8 cellular contexts compared by ENCODE assay signal in genomic region chr15:74322558-74323180, GRCh38. TPM values are rescaled to one million over a fixed set of nuclear protein-coding genes. Genes with fewer than 3 reads are reported as not detected.
DNase-seq lines count a peak whose midpoint lies in the region; ATAC-seq and TF ChIP-seq lines count a peak whose summit lies in the region.

No MANE protein-coding gene starts in this region.

- no peaks in the 10 kb centered on the region for H3K36me3 ChIP-seq in cardiac muscle cell

- POLR2A ChIA-PET in activated naive CD8-positive, alpha-beta T cell treated with anti-CD3 and anti-CD28 coated beads, Interleukin-2, amount 10 ng/mL, durations not matched to agents 7 days and 5 days (lab: Charles Lee), result interaction anchor here (0.6 to 1.2 kb wide), 4 partner anchors 11 to 268 kb away, joined by 3 to 4 read pairs (median 4); no protein-coding TSS in a partner anchor

- peak; percentile 78 for ATAC-seq in activated naive CD8-positive, alpha-beta T cell treated with anti-CD3 and anti-CD28 coated beads, Interleukin-2, amount 10 ng/mL, durations not matched to agents 7 days and 5 days (ENCODE audit: low read depth)
- ATAC-seq in GM21528 (IDR thresholded peaks at IDR 0.05; ENCODE audit: low FRiP score, unreplicated experiment) (no peak), GM18868 (IDR thresholded peaks at IDR 0.05; ENCODE audit: unreplicated experiment) (no peak)

- H3K4me1 ChIP-seq in cardiac muscle cell (ENCODE audit: low read depth), result no peaks in the 10 kb centered on the region

- H3K4me3 Mint-ChIP-seq in activated naive CD8-positive, alpha-beta T cell treated with anti-CD3 and anti-CD28 coated beads, Interleukin-2, amount 10 ng/mL, durations not matched to agents 7 days and 5 days, result no peak overlapping the region

- no peaks in the 10 kb centered on the region for H3K27me3 ChIP-seq in cardiac muscle cell

- no peaks in the 10 kb centered on the region for H3K9me3 ChIP-seq in cardiac muscle cell (ENCODE audit: low read depth)

- no peak overlapping the region for H3K27ac ChIP-seq in cardiac muscle cell

- no peaks in the 10 kb centered on the region for H3K36me3 Mint-ChIP-seq in activated naive CD8-positive, alpha-beta T cell treated with anti-CD3 and anti-CD28 coated beads, Interleukin-2, amount 10 ng/mL, durations not matched to agents 7 days and 5 days

- H3K4me1 Mint-ChIP-seq in activated naive CD8-positive, alpha-beta T cell treated with anti-CD3 and anti-CD28 coated beads, Interleukin-2, amount 10 ng/mL, durations not matched to agents 7 days and 5 days, result peaks cover 30% of the 10 kb centered on the region

- no peak overlapping the region for H3K4me3 ChIP-seq in cardiac muscle cell

- TF ChIP-seq CTCF in cardiac muscle cell (IDR thresholded peaks at IDR 0.05; ENCODE audit: low read depth, low read length), result peak; percentile 91

- in situ Hi-C loops in G401 (cut with HindIII; ENCODE audit: low sequenced_read_pairs), result no loop called here

- H3K27me3 Mint-ChIP-seq in activated naive CD8-positive, alpha-beta T cell treated with anti-CD3 and anti-CD28 coated beads, Interleukin-2, amount 10 ng/mL, durations not matched to agents 7 days and 5 days, result peaks cover 3% of the 10 kb centered on the region

- H3K9me3 Mint-ChIP-seq in activated naive CD8-positive, alpha-beta T cell treated with anti-CD3 and anti-CD28 coated beads, Interleukin-2, amount 10 ng/mL, durations not matched to agents 7 days and 5 days, result no peaks in the 10 kb centered on the region

- DNase-seq in G401 (ENCODE audit: low spot score), result peak; percentile 69
- peak; percentile 66 for DNase-seq in LoVo (ENCODE audit: low spot score)
- peak; percentile 73 for DNase-seq in SW480 (ENCODE audit: low spot score)
- DNase-seq in activated naive CD8-positive, alpha-beta T cell treated with anti-CD3 and anti-CD28 coated beads, Interleukin-2, amount 10 ng/mL, durations not matched to agents 7 days and 5 days, result peak; percentile 76
- peak; percentile 69 to 78 for DNase-seq in cardiac muscle cell (ENCODE audit: low read depth in 1 of 2, low spot score in 1 of 2)
- DNase-seq in renal cortical epithelial cell (ENCODE audit: low read depth), result peak; percentile 27

- H3K27ac Mint-ChIP-seq in activated naive CD8-positive, alpha-beta T cell treated with anti-CD3 and anti-CD28 coated beads, Interleukin-2, amount 10 ng/mL, durations not matched to agents 7 days and 5 days, result no peak overlapping the region

RNA-seq across cellular contexts. Expression of gene CYP11A1, which starts 44.8 kb away (rescaled TPM):
- not detected in 2 replicates for total RNA-seq in G401 (2014; rRNA removed; shearing (Covaris generic))
- not detected for total RNA-seq in activated naive CD8-positive, alpha-beta T cell treated with anti-CD3 and anti-CD28 coated beads, Interleukin-2, amount 10 ng/mL, durations not matched to agents 7 days and 5 days
- total RNA-seq in cardiac muscle cell, result 5.4 and 9.8 TPM in 2 replicates
- 11.2 and 13.0 TPM in 2 replicates for polyA plus RNA-seq in cardiac muscle cell
- total RNA-seq in renal cortical epithelial cell, result 0.20 TPM in 1 of 2 replicates, not detected in the other
